1 cellular context compared by ENCODE assay signal in the genomic region with DNA sequence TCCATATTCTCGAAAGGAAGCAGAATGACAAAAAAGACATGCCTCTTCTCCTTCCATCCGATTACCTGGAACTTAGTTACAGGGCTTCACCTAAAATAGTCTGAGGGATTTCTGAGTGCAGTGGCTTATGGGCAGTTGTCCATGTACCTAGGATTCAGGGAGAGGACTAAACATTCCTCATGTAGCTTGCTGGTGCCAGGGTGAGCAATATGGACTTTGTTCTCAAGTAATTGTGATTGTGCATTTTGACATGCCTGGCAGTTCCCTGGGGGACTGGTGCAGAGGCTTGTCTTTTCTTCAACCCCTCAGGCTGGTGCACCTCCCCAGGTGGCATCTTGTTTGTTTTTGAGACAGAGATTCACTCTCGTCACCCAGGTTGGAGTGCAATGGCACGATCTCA.
TF ChIP-seq lines count a peak whose summit lies in the region.

No MANE protein-coding gene starts in this region.

TF ChIP-seq in SK-N-SH treated with all-trans-retinoic acid at 6 μM for 48 hours, 23 proteins besides CTCF, POLR2A, EP300 and RAD21 (continued from another document):
- no peak for TF ChIP-seq TCF4 (CRISPR knock-in tag; IDR thresholded peaks at IDR 0.05; ENCODE audit: borderline replicate concordance)
- no peak for TF ChIP-seq ARNTL (CRISPR knock-in tag; IDR thresholded peaks at IDR 0.05; ENCODE audit: borderline replicate concordance, low read depth)
